In the genomic region with DNA sequence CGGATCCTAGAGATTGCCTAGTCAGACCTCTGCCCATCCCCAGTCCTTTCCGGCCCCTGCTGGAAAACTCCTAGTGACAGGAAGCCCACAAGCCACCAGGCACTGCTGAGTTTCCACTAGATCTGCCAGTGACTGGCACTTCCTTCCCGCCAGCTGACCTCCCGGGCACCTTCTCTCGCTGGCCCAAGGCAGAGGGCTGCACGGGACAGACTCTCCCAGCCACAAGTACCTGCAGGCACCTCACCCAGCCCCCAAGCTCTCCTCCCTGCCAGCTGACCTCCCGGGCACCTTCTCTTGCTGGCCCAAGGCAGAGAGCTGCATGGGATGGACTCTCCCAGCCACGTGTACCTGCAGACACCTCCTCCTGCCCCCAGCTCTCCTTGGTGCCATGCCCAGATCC, we compare ENCODE assay signal across 14 cellular contexts.
DNase-seq lines count a peak whose midpoint lies in the region; ATAC-seq and TF ChIP-seq lines count a peak whose summit lies in the region.
"Had no signal": no experiment of that assay in that cellular context is flagged by ENCODE, and none has a peak within 500 bp of the region (broad histone marks: within the 10 kb centered on the region; RNA-seq: fewer than 3 reads in every experiment).

No MANE protein-coding gene starts in this region.

- H3K4me1 Mint-ChIP-seq in GM23338, result peaks cover 7% of the 10 kb centered on the region; the same call in 2 of the 3 replicates
- H3K4me1 Mint-ChIP-seq: activated CD4-positive, alpha-beta T cell treated with anti-CD3 and anti-CD28 coated beads for 36 hours had no signal

- H3K4me1 ChIP-seq in GM23338 (ENCODE audit: insufficient read depth), result no peaks in the 10 kb centered on the region
- H3K4me1 ChIP-seq in left lung, result peaks cover 0 to 10% of the 10 kb centered on the region in 2 donors

- TF ChIP-seq CTCF in GM23338 (conservative IDR thresholded peaks at IDR 0.05; ENCODE audit: low read depth in 2 of 2) (no peak), WERI-Rb-1 (IDR thresholded peaks at IDR 0.05; ENCODE audit: low read depth, low read length) (no peak), left lung (IDR thresholded peaks at IDR 0.05) (no peak)

- no peaks in the 10 kb centered on the region for H3K9me2 ChIP-seq in GM23338 (ENCODE audit: insufficient read depth)

- DNase-seq in GM23338 (ENCODE audit: low spot score), result no peak
- peak; percentile 0 for DNase-seq in WERI-Rb-1
- peak; percentile 29 to 67 for DNase-seq in left lung
- DNase-seq in sciatic nerve (ENCODE audit: low spot score), result peak; percentile 52
- DNase-seq in NCI-H2029 treated with DMSO at 0.1 percent for 48 hours (lab: John Stamatoyannopoulos, UW), result no peak
- no peak for DNase-seq in NCI-H1092 (lab: John Stamatoyannopoulos, UW)
- DNase-seq: activated CD4-positive, alpha-beta T cell treated with anti-CD3 and anti-CD28 coated beads for 36 hours; activated gamma-delta T cell; COR-L47; MM.1S; PC-3 had no signal

- intact Hi-C loops in left lung (cut with DNase I) (no loop called here), sciatic nerve (cut with DNase I) (no loop called here)

- H3K27ac Mint-ChIP-seq in GM23338, result peak overlapping the region; percentile 68; the same call in 1 of the 2 replicates
- H3K27ac Mint-ChIP-seq: activated CD4-positive, alpha-beta T cell treated with anti-CD3 and anti-CD28 coated beads for 36 hours; natural killer cell had no signal

- H3F3A ChIP-seq in GM23338 (replicated peaks; ENCODE audit: low read depth), result no peaks in the 10 kb centered on the region

- no peaks in the 10 kb centered on the region for H3K36me3 ChIP-seq in GM23338 (ENCODE audit: insufficient read depth)
- peaks cover 13% of the 10 kb centered on the region for H3K36me3 ChIP-seq in WERI-Rb-1
- H3K36me3 ChIP-seq in left lung, result peaks cover 0 to 10% of the 10 kb centered on the region in 2 donors

- H3K27ac ChIP-seq in GM23338 (ENCODE audit: low read depth), result no peak overlapping the region
- no peak overlapping the region for H3K27ac ChIP-seq in WERI-Rb-1
- H3K27ac ChIP-seq in left lung, result no peak overlapping the region

- H3K4me3 Mint-ChIP-seq in GM23338, result no peak overlapping the region
- H3K4me3 Mint-ChIP-seq: activated CD4-positive, alpha-beta T cell treated with anti-CD3 and anti-CD28 coated beads for 36 hours; central memory CD8-positive, alpha-beta T cell; natural killer cell had no signal

- H3K79me2 ChIP-seq in GM23338 (replicated peaks; ENCODE audit: insufficient read depth), result no peaks in the 10 kb centered on the region

- H3K4me3 ChIP-seq in GM23338 (no peak overlapping the region), WERI-Rb-1 (ENCODE audit: low read depth, low read length) (no peak overlapping the region), left lung (no peak overlapping the region)

- H3K27me3 ChIP-seq in GM23338 (ENCODE audit: insufficient read depth) (no peaks in the 10 kb centered on the region), WERI-Rb-1 (ENCODE audit: insufficient read depth, low read depth, severe bottlenecking) (no peaks in the 10 kb centered on the region), left lung (no peaks in the 10 kb centered on the region)

- ATAC-seq in GM23338 (no peak), left lung (peak; percentile 53), sciatic nerve (no peak), HG03159 (IDR thresholded peaks at IDR 0.05; ENCODE audit: unreplicated experiment) (no peak)
- ATAC-seq: activated CD4-positive, alpha-beta T cell treated with anti-CD3 and anti-CD28 coated beads for 36 hours; natural killer cell; PC-3 had no signal

- peaks cover 5% of the 10 kb centered on the region for H3K27me3 Mint-ChIP-seq in GM23338 (ENCODE audit: insufficient read depth, low read depth, poor library complexity)
- H3K27me3 Mint-ChIP-seq: activated CD4-positive, alpha-beta T cell treated with anti-CD3 and anti-CD28 coated beads for 36 hours; central memory CD8-positive, alpha-beta T cell had no signal

- H4K20me1 ChIP-seq in GM23338 (replicated peaks; ENCODE audit: insufficient read depth), result no peaks in the 10 kb centered on the region

- no peak overlapping the region for H2AFZ ChIP-seq in GM23338

- H3K9me3 ChIP-seq in WERI-Rb-1 (ENCODE audit: severe bottlenecking) (no peaks in the 10 kb centered on the region), left lung (no peaks in the 10 kb centered on the region)

- no peaks in the 10 kb centered on the region; the same call in 2 of the 3 replicates for H3K36me3 Mint-ChIP-seq in GM23338 (ENCODE audit: low read depth)
- H3K36me3 Mint-ChIP-seq: natural killer cell had no signal

- no peak overlapping the region for H3K4me2 ChIP-seq in GM23338

- H3K9me3 Mint-ChIP-seq in GM23338, result no peaks in the 10 kb centered on the region
- H3K9me3 Mint-ChIP-seq: central memory CD8-positive, alpha-beta T cell; natural killer cell had no signal

TF ChIP-seq in GM23338, 12 proteins besides CTCF, POLR2A, EP300 and RAD21 (continues in another document):
- TF ChIP-seq, protein P1, sequence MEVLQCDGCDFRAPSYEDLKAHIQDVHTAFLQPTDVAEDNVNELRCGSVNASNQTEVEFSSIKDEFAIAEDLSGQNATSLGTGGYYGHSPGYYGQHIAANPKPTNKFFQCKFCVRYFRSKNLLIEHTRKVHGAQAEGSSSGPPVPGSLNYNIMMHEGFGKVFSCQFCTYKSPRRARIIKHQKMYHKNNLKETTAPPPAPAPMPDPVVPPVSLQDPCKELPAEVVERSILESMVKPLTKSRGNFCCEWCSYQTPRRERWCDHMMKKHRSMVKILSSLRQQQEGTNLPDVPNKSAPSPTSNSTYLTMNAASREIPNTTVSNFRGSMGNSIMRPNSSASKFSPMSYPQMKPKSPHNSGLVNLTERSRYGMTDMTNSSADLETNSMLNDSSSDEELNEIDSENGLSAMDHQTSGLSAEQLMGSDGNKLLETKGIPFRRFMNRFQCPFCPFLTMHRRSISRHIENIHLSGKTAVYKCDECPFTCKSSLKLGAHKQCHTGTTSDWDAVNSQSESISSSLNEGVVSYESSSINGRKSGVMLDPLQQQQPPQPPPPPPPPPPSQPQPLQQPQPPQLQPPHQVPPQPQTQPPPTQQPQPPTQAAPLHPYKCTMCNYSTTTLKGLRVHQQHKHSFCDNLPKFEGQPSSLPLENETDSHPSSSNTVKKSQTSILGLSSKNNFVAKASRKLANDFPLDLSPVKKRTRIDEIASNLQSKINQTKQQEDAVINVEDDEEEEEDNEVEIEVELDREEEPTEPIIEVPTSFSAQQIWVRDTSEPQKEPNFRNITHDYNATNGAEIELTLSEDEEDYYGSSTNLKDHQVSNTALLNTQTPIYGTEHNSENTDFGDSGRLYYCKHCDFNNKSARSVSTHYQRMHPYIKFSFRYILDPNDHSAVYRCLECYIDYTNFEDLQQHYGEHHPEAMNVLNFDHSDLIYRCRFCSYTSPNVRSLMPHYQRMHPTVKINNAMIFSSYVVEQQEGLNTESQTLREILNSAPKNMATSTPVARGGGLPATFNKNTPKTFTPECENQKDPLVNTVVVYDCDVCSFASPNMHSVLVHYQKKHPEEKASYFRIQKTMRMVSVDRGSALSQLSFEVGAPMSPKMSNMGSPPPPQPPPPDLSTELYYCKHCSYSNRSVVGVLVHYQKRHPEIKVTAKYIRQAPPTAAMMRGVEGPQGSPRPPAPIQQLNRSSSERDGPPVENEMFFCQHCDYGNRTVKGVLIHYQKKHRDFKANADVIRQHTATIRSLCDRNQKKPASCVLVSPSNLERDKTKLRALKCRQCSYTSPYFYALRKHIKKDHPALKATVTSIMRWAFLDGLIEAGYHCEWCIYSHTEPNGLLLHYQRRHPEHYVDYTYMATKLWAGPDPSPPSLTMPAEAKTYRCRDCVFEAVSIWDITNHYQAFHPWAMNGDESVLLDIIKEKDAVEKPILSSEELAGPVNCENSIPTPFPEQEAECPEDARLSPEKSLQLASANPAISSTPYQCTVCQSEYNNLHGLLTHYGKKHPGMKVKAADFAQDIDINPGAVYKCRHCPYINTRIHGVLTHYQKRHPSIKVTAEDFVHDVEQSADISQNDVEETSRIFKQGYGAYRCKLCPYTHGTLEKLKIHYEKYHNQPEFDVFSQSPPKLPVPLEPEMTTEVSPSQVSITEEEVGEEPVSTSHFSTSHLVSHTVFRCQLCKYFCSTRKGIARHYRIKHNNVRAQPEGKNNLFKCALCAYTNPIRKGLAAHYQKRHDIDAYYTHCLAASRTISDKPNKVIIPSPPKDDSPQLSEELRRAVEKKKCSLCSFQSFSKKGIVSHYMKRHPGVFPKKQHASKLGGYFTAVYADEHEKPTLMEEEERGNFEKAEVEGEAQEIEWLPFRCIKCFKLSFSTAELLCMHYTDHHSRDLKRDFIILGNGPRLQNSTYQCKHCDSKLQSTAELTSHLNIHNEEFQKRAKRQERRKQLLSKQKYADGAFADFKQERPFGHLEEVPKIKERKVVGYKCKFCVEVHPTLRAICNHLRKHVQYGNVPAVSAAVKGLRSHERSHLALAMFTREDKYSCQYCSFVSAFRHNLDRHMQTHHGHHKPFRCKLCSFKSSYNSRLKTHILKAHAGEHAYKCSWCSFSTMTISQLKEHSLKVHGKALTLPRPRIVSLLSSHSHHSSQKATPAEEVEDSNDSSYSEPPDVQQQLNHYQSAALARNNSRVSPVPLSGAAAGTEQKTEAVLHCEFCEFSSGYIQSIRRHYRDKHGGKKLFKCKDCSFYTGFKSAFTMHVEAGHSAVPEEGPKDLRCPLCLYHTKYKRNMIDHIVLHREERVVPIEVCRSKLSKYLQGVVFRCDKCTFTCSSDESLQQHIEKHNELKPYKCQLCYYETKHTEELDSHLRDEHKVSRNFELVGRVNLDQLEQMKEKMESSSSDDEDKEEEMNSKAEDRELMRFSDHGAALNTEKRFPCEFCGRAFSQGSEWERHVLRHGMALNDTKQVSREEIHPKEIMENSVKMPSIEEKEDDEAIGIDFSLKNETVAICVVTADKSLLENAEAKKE (CRISPR knock-in tag; IDR thresholded peaks at IDR 0.05), result no peak
- TF ChIP-seq CREB1 (CRISPR knock-in tag; IDR thresholded peaks at IDR 0.05; ENCODE audit: low read depth), result no peak
- TF ChIP-seq, protein P2, sequence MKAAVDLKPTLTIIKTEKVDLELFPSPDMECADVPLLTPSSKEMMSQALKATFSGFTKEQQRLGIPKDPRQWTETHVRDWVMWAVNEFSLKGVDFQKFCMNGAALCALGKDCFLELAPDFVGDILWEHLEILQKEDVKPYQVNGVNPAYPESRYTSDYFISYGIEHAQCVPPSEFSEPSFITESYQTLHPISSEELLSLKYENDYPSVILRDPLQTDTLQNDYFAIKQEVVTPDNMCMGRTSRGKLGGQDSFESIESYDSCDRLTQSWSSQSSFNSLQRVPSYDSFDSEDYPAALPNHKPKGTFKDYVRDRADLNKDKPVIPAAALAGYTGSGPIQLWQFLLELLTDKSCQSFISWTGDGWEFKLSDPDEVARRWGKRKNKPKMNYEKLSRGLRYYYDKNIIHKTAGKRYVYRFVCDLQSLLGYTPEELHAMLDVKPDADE (IDR thresholded peaks at IDR 0.05), result no peak
- TF ChIP-seq NANOG (IDR thresholded peaks at IDR 0.05; ENCODE audit: borderline replicate concordance), result no peak
- no peak for TF ChIP-seq JUNB (IDR thresholded peaks at IDR 0.05; ENCODE audit: unreplicated experiment)
- TF ChIP-seq ZNF114 (CRISPR knock-in tag; IDR thresholded peaks at IDR 0.05), result no peak
- no peak for TF ChIP-seq ZNF331 (CRISPR knock-in tag; IDR thresholded peaks at IDR 0.05; ENCODE audit: low read depth)
- no peak for TF ChIP-seq POLR2AphosphoS5 (IDR thresholded peaks at IDR 0.05; ENCODE audit: low read depth)
- no peak for TF ChIP-seq EZH2 (IDR thresholded peaks at IDR 0.05; ENCODE audit: low read depth, unreplicated experiment)

Comparison
In these comparisons a context has a peak if more than half of its experiments do, and no peak if none do; other contexts are left out.
1. DNase-seq: peak in WERI-Rb-1 (single experiment), left lung (2 of 2) and sciatic nerve (single experiment); none in GM23338 (single experiment), NCI-H2029 treated with DMSO at 0.1 percent for 48 hours (single experiment) and NCI-H1092 (single experiment).